Comparison of ENCODE assay signal across 8 cellular contexts in the genomic region with DNA sequence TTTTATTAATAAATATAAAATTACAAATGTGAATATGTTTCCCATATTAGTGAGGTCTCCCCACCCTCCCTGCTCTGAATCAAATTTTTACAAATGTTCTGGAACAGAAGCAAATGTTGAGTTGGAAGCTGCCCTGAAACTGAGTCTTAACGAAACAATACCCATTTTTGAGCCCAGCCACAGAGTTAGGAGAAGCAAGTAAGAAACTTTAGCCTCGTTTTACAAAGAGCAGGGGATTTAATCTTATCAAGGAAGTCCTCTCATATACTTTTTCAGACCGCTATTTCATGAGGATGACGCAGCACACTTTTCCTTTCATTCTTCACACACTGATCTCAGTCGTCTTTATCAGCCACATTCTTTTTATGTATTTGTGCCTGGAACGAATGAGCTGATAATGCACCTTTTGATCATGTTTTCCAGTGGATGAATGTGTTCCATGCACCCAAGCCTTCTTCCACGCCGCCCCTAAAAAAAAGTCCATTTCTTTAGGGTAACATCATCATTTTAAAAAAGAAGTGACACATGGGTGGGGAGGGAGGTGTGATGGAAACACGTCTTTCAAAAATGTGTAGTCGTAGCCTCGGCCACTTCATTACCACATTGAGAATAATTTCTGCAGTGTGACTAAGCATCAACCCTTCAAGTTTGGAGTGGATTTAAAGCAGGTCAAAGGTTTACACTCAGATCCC. TPM values are rescaled to one million over a fixed set of nuclear protein-coding genes. Genes with fewer than 3 reads are reported as not detected.
DNase-seq lines count a peak whose midpoint lies in the region; ATAC-seq and TF ChIP-seq lines count a peak whose summit lies in the region.

No MANE protein-coding gene starts in this region.

- no peaks in the 10 kb centered on the region for H3K27me3 Mint-ChIP-seq in nephron (ENCODE audit: low read depth)

- intact Hi-C loops in ascending aorta (cut with DNase I) = loop anchor here (1.0 to 5.0 kb wide), 6 partner anchors 66 to 631 kb away; a partner anchor contains a TSS

- peaks cover 0 to 3% of the 10 kb centered on the region in 2 donors for H3K4me1 ChIP-seq in ascending aorta

- H3K4me3 ChIP-seq in MG63 (peak overlapping the region; percentile 26), ascending aorta (peak overlapping the region; percentile 45 to 60)

- TF ChIP-seq CTCF in ascending aorta (IDR thresholded peaks at IDR 0.05) = no peak
- peak in 1 of 3 experiments; percentile 6 for TF ChIP-seq CTCF in nephron (IDR thresholded peaks at IDR 0.05; ENCODE audit: unreplicated experiment in 3 of 3)

- H3K27ac ChIP-seq in ascending aorta = peak overlapping the region; percentile 88 to 92

- DNase-seq in A172 (ENCODE audit: low spot score) = peak; percentile 25
- no peak for DNase-seq in MG63
- DNase-seq in ascending aorta (ENCODE audit: low spot score in 2 of 2) = no peak
- no peak for DNase-seq in dedifferentiated amniotic fluid mesenchymal stem cell (ENCODE audit: extremely low spot score)
- no peak for DNase-seq in epidermal melanocyte (ENCODE audit: insufficient read length, low spot score)
- DNase-seq in NCI-H524 treated with DMSO at 0.1 percent for 48 hours (lab: John Stamatoyannopoulos, UW) = no peak

- H3K9me3 Mint-ChIP-seq in nephron = peaks cover 4% of the 10 kb centered on the region

- H3K9me3 ChIP-seq in MG63 (no peaks in the 10 kb centered on the region), ascending aorta (no peaks in the 10 kb centered on the region)

- H3K4me1 Mint-ChIP-seq in nephron = peaks cover 35% of the 10 kb centered on the region

- peak; percentile 32 for ATAC-seq in GM21360 (IDR thresholded peaks at IDR 0.05; ENCODE audit: unreplicated experiment)

- H3K27ac Mint-ChIP-seq in nephron = peak overlapping the region in 2 of 3 experiments; percentile 2 to 14

- H3K36me3 ChIP-seq in MG63 = no peaks in the 10 kb centered on the region
- H3K36me3 ChIP-seq in ascending aorta = no peaks in the 10 kb centered on the region

- H3K36me3 Mint-ChIP-seq in nephron (ENCODE audit: low read depth) = peaks cover 17% of the 10 kb centered on the region

- H3K4me3 Mint-ChIP-seq in nephron = no peak overlapping the region

- H3K27me3 ChIP-seq in MG63 = no peaks in the 10 kb centered on the region
- no peaks in the 10 kb centered on the region for H3K27me3 ChIP-seq in ascending aorta

RNA-seq across cellular contexts. Expression of a gene that starts 48.1 kb away (rescaled TPM):
- 24.2 and 25.4 TPM in 2 replicates for total RNA-seq in A172 (2014; rRNA removed; shearing (Covaris generic))
- 6.6 and 11.9 TPM in 2 replicates for total RNA-seq in MG63 (2014; rRNA removed; shearing (Covaris generic); ENCODE audit: low replicate concordance)
- 13.6 TPM for total RNA-seq in ascending aorta
